ENCODE assay signal across 8 cellular contexts in the genomic region with DNA sequence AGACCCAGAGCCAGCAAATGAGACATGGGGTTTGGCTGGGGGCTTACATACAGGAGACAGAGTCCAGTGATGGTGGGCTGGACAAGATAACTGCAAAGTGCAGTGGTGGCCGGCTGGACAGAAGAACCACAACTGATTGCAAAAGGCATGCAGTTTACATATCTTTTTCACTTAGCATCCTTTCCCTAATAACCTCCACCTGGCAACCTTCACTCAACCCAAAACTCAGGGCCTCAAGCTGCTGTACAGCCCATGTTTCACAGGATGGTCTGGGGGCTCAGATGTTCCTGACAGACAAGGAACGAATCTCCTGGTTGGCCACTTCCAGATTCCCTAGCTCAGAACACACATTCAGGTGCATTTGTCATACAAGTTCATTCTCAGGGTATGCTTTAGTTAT. TPM values are rescaled to one million over a fixed set of nuclear protein-coding genes. Genes with fewer than 3 reads are reported as not detected.
DNase-seq lines count a peak whose midpoint lies in the region; ATAC-seq and TF ChIP-seq lines count a peak whose summit lies in the region.
"Had no signal": no experiment of that assay in that cellular context is flagged by ENCODE, and none has a peak within 500 bp of the region (broad histone marks: within the 10 kb centered on the region; RNA-seq: fewer than 3 reads in every experiment).

No MANE protein-coding gene starts in this region.

- H3K9me3 Mint-ChIP-seq in stimulated activated memory B cell treated with anti-CD40 and anti-IgM and Interleukin-4, amounts not matched to agents 10 μg/mL and 1 μg/mL and 100 μg/mL, for 72 hours, result no peaks in the 10 kb centered on the region

- H3K4me1 Mint-ChIP-seq in T-helper 17 cell, result peaks cover 77% of the 10 kb centered on the region
- peaks cover 87% of the 10 kb centered on the region for H3K4me1 Mint-ChIP-seq in stimulated activated memory B cell treated with anti-CD40 and anti-IgM and Interleukin-4, amounts not matched to agents 10 μg/mL and 1 μg/mL and 100 μg/mL, for 72 hours

- no peaks in the 10 kb centered on the region for H3K9me3 ChIP-seq in T-helper 17 cell (ENCODE audit: control insufficient read depth, low read length, poor library complexity, severe bottlenecking)

- no peak for TF ChIP-seq CTCF in HL-60 (IDR thresholded peaks at IDR 0.05; ENCODE audit: insufficient read depth, low read length)
- TF ChIP-seq CTCF in foreskin keratinocyte (conservative IDR thresholded peaks at IDR 0.05), result no peak

- DNase-seq in HL-60 (ENCODE audit: low read depth in 1 of 2, low spot score in 1 of 2) (no peak), T-helper 17 cell (no peak), foreskin keratinocyte (no peak), HuH-7.5 (ENCODE audit: low spot score) (no peak)
- DNase-seq: NCI-H2081 had no signal

- H3K27ac Mint-ChIP-seq in T-helper 17 cell, result peak overlapping the region; percentile 100
- H3K27ac Mint-ChIP-seq in stimulated activated memory B cell treated with anti-CD40 and anti-IgM and Interleukin-4, amounts not matched to agents 10 μg/mL and 1 μg/mL and 100 μg/mL, for 72 hours, result peak overlapping the region; percentile 93

- H3K4me1 ChIP-seq in foreskin keratinocyte, result peaks cover 42% of the 10 kb centered on the region

- ATAC-seq in T-helper 17 cell (no peak), foreskin keratinocyte (no peak), HG03159 (IDR thresholded peaks at IDR 0.05; ENCODE audit: unreplicated experiment) (no peak), GM18909 (IDR thresholded peaks at IDR 0.05; ENCODE audit: poor library complexity, unreplicated experiment) (no peak)
- no peak for ATAC-seq in stimulated activated memory B cell treated with anti-CD40 and anti-IgM and Interleukin-4, amounts not matched to agents 10 μg/mL and 1 μg/mL and 100 μg/mL, for 72 hours

- H3K27ac ChIP-seq in HL-60 (replicated peaks) (peak overlapping the region; percentile 84), foreskin keratinocyte (peak overlapping the region; percentile 88)

- H3K4me3 ChIP-seq in HL-60 (replicated peaks; ENCODE audit: insufficient read depth, low read length), result no peak overlapping the region

- H3K36me3 Mint-ChIP-seq in T-helper 17 cell (ENCODE audit: low read depth), result no peaks in the 10 kb centered on the region
- no peaks in the 10 kb centered on the region for H3K36me3 Mint-ChIP-seq in stimulated activated memory B cell treated with anti-CD40 and anti-IgM and Interleukin-4, amounts not matched to agents 10 μg/mL and 1 μg/mL and 100 μg/mL, for 72 hours

- H3K27me3 Mint-ChIP-seq in T-helper 17 cell, result no peaks in the 10 kb centered on the region
- no peaks in the 10 kb centered on the region for H3K27me3 Mint-ChIP-seq in stimulated activated memory B cell treated with anti-CD40 and anti-IgM and Interleukin-4, amounts not matched to agents 10 μg/mL and 1 μg/mL and 100 μg/mL, for 72 hours

- H3K4me3 Mint-ChIP-seq in T-helper 17 cell, result peak overlapping the region; percentile 41
- no peak overlapping the region for H3K4me3 Mint-ChIP-seq in stimulated activated memory B cell treated with anti-CD40 and anti-IgM and Interleukin-4, amounts not matched to agents 10 μg/mL and 1 μg/mL and 100 μg/mL, for 72 hours

- H3K27me3 ChIP-seq in HL-60 (ENCODE audit: insufficient read depth, poor library complexity, severe bottlenecking) (no peaks in the 10 kb centered on the region), foreskin keratinocyte (no peaks in the 10 kb centered on the region)

RNA-seq across cellular contexts. Expression of a gene that starts 7.8 kb away (rescaled TPM):
- total RNA-seq in T-helper 17 cell (100 to 1,000 TPM; 307 TPM), foreskin keratinocyte (48.2 and 59.2 TPM in 2 replicates)
- 39.8 and 43.8 TPM in 2 replicates for polyA plus RNA-seq in foreskin keratinocyte

RNA-seq across cellular contexts. Expression of a gene that starts 55.0 kb away (rescaled TPM):
- total RNA-seq in T-helper 17 cell (10 to 100 TPM; 30.8 to 36.4 TPM), foreskin keratinocyte (20.7 and 22.5 TPM in 2 replicates)
- 22.8 and 23.5 TPM in 2 replicates for polyA plus RNA-seq in foreskin keratinocyte

RNA-seq across cellular contexts. Expression of a gene that starts 55.4 kb away (rescaled TPM):
- total RNA-seq in T-helper 17 cell (10 to 100 TPM; 68.0 to 71.1 TPM), foreskin keratinocyte (29.0 and 30.5 TPM in 2 replicates)
- polyA plus RNA-seq in foreskin keratinocyte, result 9.4 and 10.9 TPM in 2 replicates
